1 cellular context compared by ENCODE assay signal in the genomic region with DNA sequence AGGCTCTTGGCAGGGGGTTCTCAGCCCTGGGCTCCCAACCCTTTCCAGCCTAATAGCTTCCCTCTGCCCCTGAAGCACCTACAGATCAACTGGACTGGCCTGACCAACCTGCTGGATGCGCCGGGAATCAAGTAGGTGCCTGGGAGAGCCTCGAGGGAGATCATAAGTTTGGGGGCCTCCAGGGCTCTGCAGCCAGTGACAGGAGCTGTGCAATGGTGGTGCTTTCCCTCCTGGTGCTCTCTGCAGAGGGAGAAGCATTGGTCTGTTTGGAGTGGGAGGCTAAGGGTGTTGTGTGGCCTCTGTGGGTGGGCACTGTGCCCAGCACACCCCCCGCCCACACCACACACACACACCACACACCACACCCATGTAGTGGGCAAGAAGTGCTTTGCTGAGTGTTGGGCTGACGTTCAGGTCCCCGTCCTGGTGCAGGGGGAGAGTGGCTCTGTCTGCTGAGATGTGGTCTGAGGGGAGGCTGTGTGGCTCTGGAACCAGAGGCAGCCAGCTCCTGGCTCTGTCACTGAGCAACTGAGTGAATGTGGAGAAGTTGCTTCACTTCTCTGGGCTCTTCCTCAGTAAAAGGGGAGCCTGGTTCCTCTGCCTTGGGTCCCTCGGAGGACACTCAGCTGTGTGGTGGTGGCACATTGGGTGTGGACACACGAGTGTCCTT.
TF ChIP-seq lines count a peak whose summit lies in the region.

No MANE protein-coding gene starts in this region.

TF ChIP-seq in IMR-90, 13 proteins besides CTCF, POLR2A, EP300 and RAD21 (continued from another document):
- TF ChIP-seq, protein P1, sequence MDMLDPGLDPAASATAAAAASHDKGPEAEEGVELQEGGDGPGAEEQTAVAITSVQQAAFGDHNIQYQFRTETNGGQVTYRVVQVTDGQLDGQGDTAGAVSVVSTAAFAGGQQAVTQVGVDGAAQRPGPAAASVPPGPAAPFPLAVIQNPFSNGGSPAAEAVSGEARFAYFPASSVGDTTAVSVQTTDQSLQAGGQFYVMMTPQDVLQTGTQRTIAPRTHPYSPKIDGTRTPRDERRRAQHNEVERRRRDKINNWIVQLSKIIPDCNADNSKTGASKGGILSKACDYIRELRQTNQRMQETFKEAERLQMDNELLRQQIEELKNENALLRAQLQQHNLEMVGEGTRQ (IDR thresholded peaks at IDR 0.05; ENCODE audit: low read depth, low read length): no peak
- TF ChIP-seq MAFK (IDR thresholded peaks at IDR 0.05; ENCODE audit: low read depth, low read length) (no peak), NFE2L2 (IDR thresholded peaks at IDR 0.05; ENCODE audit: low read depth, low read length) (no peak), MAZ (IDR thresholded peaks at IDR 0.05; ENCODE audit: borderline replicate concordance, low read depth, low read length) (no peak)
